In the genomic region with DNA sequence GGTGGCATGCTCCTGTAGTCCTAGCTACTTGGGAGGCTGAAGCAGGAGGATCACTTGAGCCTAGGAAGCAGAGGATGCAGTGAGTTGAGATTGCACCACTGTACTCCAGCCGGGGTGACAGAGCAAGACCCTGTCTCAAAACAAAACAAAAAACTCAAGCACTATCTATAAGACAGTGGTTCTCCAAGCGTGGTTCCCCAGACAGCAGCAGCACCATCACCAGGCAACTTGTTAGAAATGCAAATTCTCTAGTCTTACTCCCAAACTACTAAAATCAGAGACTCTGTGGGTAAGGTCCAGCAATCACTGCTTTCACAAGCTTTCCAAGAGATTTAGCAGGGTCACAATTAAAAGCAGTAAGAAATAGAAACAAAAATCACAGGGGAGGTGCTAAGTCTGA, we compare ENCODE assay signal across 7 cellular contexts.
DNase-seq lines count a peak whose midpoint lies in the region; ATAC-seq and TF ChIP-seq lines count a peak whose summit lies in the region.
"Not testable (repeated sequence)": the region's sequence is repeated elsewhere in the genome, so short reads cannot be mapped to it uniquely, and the experiment has no call there.

No MANE protein-coding gene starts in this region.

- TF ChIP-seq CTCF in GM10266 (IDR thresholded peaks at IDR 0.05; ENCODE audit: control insufficient read depth, insufficient read depth, low read depth, missing control alignments) = peak; percentile 28

- DNase-seq in GM10266 (ENCODE audit: extremely low spot score) = not testable (repeated sequence)
- DNase-seq in NAMALWA (ENCODE audit: low spot score) (peak; percentile 47), germinal center (ENCODE audit: low spot score) (peak; percentile 19)

- ATAC-seq in GM18909 (IDR thresholded peaks at IDR 0.05; ENCODE audit: poor library complexity, unreplicated experiment) (peak; percentile 55), GM21529 (IDR thresholded peaks at IDR 0.05; ENCODE audit: unreplicated experiment) (peak; percentile 70), HG02798 (IDR thresholded peaks at IDR 0.05; ENCODE audit: poor library complexity, unreplicated experiment) (peak; percentile 36), HG03135 (IDR thresholded peaks at IDR 0.05; ENCODE audit: unreplicated experiment) (peak; percentile 45)
